1 cellular context compared by ENCODE assay signal in genomic region chr16:64380751-64381150, GRCh38.
TF ChIP-seq lines count a peak whose summit lies in the region.

No MANE protein-coding gene starts in this region.

TF ChIP-seq in WTC11, 78 proteins besides CTCF, POLR2A, EP300 and RAD21 (continued from another document):
- TF ChIP-seq ZNF532 (CRISPR knock-in tag; IDR thresholded peaks at IDR 0.05; ENCODE audit: borderline replicate concordance) (no peak), JAZF1 (CRISPR knock-in tag; IDR thresholded peaks at IDR 0.05) (no peak)
TF ChIP-seq in WTC11: peak in this region for 0.
